In the genomic region with DNA sequence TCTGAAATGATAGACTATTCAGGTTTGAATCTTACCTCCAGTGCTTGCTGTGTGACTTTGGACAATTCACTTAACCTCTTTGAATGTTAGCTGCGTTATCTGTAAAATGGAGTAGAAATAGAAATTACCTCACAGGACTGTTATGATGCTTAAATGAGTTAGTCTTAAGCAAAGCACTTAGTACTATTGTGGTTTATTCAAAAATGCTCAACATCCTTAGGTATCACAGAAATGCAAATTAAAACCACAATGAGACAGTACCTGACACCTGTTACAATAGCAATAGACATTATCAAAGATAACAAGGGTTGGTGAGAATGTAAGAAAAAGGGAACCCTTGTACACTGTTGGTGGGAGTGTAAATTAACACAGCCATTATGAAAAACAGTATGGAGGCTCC, we compare ENCODE assay signal across 28 cellular contexts.
DNase-seq lines count a peak whose midpoint lies in the region; ATAC-seq lines count a peak whose summit lies in the region.
"Had no signal": no experiment of that assay in that cellular context is flagged by ENCODE, and none has a peak within 500 bp of the region (broad histone marks: within the 10 kb centered on the region; RNA-seq: fewer than 3 reads in every experiment).

No MANE protein-coding gene starts in this region.

- H2BK12ac ChIP-seq in trophoblast cell (ENCODE audit: low read length), result no peak overlapping the region

- no peaks in the 10 kb centered on the region for H3K27me3 ChIP-seq in trophoblast cell (ENCODE audit: insufficient read depth, low read length)
- H3K27me3 ChIP-seq: breast epithelium, colonic mucosa, esophagus squamous epithelium, gastroesophageal sphincter, right lobe of liver had no signal

- no peak overlapping the region for H4K8ac ChIP-seq in trophoblast cell (ENCODE audit: low read depth, low read length)

- H3K4ac ChIP-seq in trophoblast cell (ENCODE audit: low read depth, low read length), result no peak overlapping the region

- H3K36me3 ChIP-seq in trophoblast cell (ENCODE audit: control insufficient read depth in 1 of 2, insufficient read depth in 2 of 2, low read length in 2 of 2), result no peaks in the 10 kb centered on the region
- H3K36me3 ChIP-seq: breast epithelium, colonic mucosa, esophagus squamous epithelium, gastroesophageal sphincter, right lobe of liver had no signal

- H3K4me3 ChIP-seq in trophoblast cell (ENCODE audit: low read depth, low read length), result no peak overlapping the region
- H3K4me3 ChIP-seq: breast epithelium, colonic mucosa, esophagus squamous epithelium, gastroesophageal sphincter, GM12878, K562, mucosa of descending colon, right lobe of liver had no signal

- H3K27ac ChIP-seq in trophoblast cell (ENCODE audit: low read depth, low read length), result no peak overlapping the region
- H3K27ac ChIP-seq: breast epithelium, colonic mucosa, esophagus squamous epithelium, gastroesophageal sphincter, right lobe of liver, RWPE1 had no signal

- peaks cover 1% of the 10 kb centered on the region for H3K79me1 ChIP-seq in trophoblast cell (ENCODE audit: low read length)

- H2AK5ac ChIP-seq in trophoblast cell (ENCODE audit: low read length), result no peak overlapping the region

- no CpG with 5 or more reads among the region's 1 CpG for WGBS in trophoblast cell (ENCODE audit: extremely low coverage, insufficient coverage, insufficient read length)

- H3K9ac ChIP-seq in trophoblast cell (ENCODE audit: low read length), result no peak overlapping the region

- no peak overlapping the region for H3K14ac ChIP-seq in trophoblast cell (ENCODE audit: low read length)

- H3K79me2 ChIP-seq in trophoblast cell (ENCODE audit: control insufficient read depth, insufficient read depth, low read length, poor library complexity), result no peaks in the 10 kb centered on the region

- no peak overlapping the region for H3K23ac ChIP-seq in trophoblast cell (ENCODE audit: low read length)

- H3K4me1 ChIP-seq in trophoblast cell (ENCODE audit: control insufficient read depth in 1 of 2, insufficient read depth in 2 of 2, low read length in 2 of 2), result peaks cover 0 to 2% of the 10 kb centered on the region in 2 experiments
- H3K4me1 ChIP-seq: breast epithelium, colonic mucosa, right lobe of liver had no signal

- H2BK5ac ChIP-seq in trophoblast cell (ENCODE audit: low read depth, low read length, poor library complexity), result no peak overlapping the region

- H3K9me3 ChIP-seq in trophoblast cell (ENCODE audit: insufficient read depth, low read depth, low read length), result no peaks in the 10 kb centered on the region
- H3K9me3 ChIP-seq: breast epithelium, colonic mucosa, esophagus squamous epithelium, gastroesophageal sphincter, mucosa of descending colon, right lobe of liver had no signal

- no peak overlapping the region for H3K4me2 ChIP-seq in trophoblast cell (ENCODE audit: low read length)

- no peak overlapping the region for H4K91ac ChIP-seq in trophoblast cell (ENCODE audit: low read depth, low read length)

- no peak overlapping the region for H3K18ac ChIP-seq in trophoblast cell (ENCODE audit: low read length)

- H4K12ac ChIP-seq in trophoblast cell (ENCODE audit: low read depth, low read length), result no peak overlapping the region

- ATAC-seq in GM18498 (IDR thresholded peaks at IDR 0.05; ENCODE audit: unreplicated experiment) (peak; percentile 75), GM19351 (IDR thresholded peaks at IDR 0.05; ENCODE audit: unreplicated experiment) (peak; percentile 56), HG02884 (IDR thresholded peaks at IDR 0.05; ENCODE audit: unreplicated experiment) (peak; percentile 48), HG03521 (IDR thresholded peaks at IDR 0.05; ENCODE audit: unreplicated experiment) (peak; percentile 54), GM21576 (IDR thresholded peaks at IDR 0.05; ENCODE audit: unreplicated experiment) (no peak)
- ATAC-seq: gastroesophageal sphincter, GM12878, K562, mucosa of descending colon, right lobe of liver, SK-N-SH treated with all-trans-retinoic acid at 6 μM for 48 hours, WTC11 had no signal

- H2BK120ac ChIP-seq in trophoblast cell (ENCODE audit: insufficient read depth, low read length, poor library complexity), result no peak overlapping the region

- H2AFZ ChIP-seq in trophoblast cell (ENCODE audit: insufficient read depth, low read length, poor library complexity), result no peak overlapping the region

- no peak for DNase-seq in glomerular visceral epithelial cell (ENCODE audit: extremely low spot score)
- DNase-seq in trophoblast cell, result no peak
- DNase-seq in NCI-H1417 (lab: John Stamatoyannopoulos, UW), result no peak
- DNase-seq: activated CD4-positive, alpha-beta T cell treated with anti-CD3 and anti-CD28 coated beads, Interleukin-2, amount 50 U/mL, for 48 hours; activated CD8-positive, alpha-beta memory T cell treated with anti-CD3 and anti-CD28 coated beads, Interleukin-2, amount 50 U/mL, for 48 hours; activated gamma-delta T cell; colonic mucosa; DMS79; esophagus squamous epithelium; H9; islet precursor cell; mucosa of descending colon; NCI-H2171 treated with DMSO at 0.1 percent for 48 hours; right lobe of liver; stimulated activated CD4-positive, alpha-beta T cell treated with anti-CD3 and anti-CD28 coated beads, Interleukin-15, amount 100 ng/mL, for 24 hours; T-helper 9 cell had no signal
